15 cellular contexts compared by ENCODE assay signal in the genomic region with DNA sequence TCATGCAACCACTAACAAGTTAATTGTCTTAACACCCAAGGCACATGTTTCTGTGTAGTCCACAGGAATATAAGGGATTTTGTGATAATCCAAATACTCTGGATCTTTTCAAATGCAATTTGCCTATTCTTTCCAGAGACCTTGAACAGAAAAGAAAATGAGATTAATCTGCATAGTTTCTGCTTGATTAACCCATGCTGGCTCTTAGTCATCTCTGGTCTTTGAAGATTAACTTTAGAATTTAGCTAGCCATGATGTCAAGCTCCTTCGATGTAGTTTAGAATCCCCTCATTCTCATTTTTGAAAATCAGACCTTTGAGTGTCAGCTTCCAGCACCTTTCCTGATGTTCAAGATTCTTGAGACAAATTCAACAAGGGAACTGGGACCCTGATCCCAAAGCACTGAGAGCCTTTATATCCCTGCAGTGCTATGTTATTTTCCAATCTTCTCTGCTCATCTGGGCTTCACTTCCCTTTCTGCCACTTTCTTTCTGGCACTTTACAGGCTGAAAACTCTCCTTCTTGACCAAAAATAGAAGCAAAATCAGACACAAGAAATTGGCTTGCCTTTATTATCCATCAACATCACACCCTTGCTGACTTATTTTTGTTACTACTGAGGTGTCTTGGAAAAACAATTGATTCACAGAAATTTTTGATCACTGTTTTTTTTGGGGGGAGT.
DNase-seq lines count a peak whose midpoint lies in the region; ATAC-seq, FAIRE-seq and TF ChIP-seq lines count a peak whose summit lies in the region.
"Had no signal": no experiment of that assay in that cellular context is flagged by ENCODE, and none has a peak within 500 bp of the region (broad histone marks: within the 10 kb centered on the region; RNA-seq: fewer than 3 reads in every experiment).

No MANE protein-coding gene starts in this region.

- ATAC-seq in GM21360 (IDR thresholded peaks at IDR 0.05; ENCODE audit: unreplicated experiment) (peak; percentile 53), HG03196 (IDR thresholded peaks at IDR 0.05; ENCODE audit: unreplicated experiment) (peak; percentile 50), GM12878 (peak; percentile 89), GM19463 (IDR thresholded peaks at IDR 0.05; ENCODE audit: unreplicated experiment) (no peak), left ventricle myocardium superior (no peak)
- ATAC-seq in activated CD8-positive, alpha-beta T cell treated with anti-CD3 and anti-CD28 coated beads for 36 hours = no peak
- ATAC-seq: naive thymus-derived CD4-positive, alpha-beta T cell; right cardiac atrium had no signal

- H3K79me2 ChIP-seq in GM12878 (ENCODE audit: control insufficient read depth, insufficient read depth, low read length) = no peaks in the 10 kb centered on the region

- H3K4me3 Mint-ChIP-seq in activated CD8-positive, alpha-beta T cell treated with anti-CD3 and anti-CD28 coated beads for 36 hours = no peak overlapping the region
- H3K4me3 Mint-ChIP-seq: naive thymus-derived CD4-positive, alpha-beta T cell had no signal

- H3K36me3 Mint-ChIP-seq in activated CD8-positive, alpha-beta T cell treated with anti-CD3 and anti-CD28 coated beads for 36 hours (ENCODE audit: low read depth) = no peaks in the 10 kb centered on the region

- DNase-seq in GM12892 (ENCODE audit: insufficient read length) (no peak), GM12878 (ENCODE audit: low read depth, low spot score) (no peak), left ventricle myocardium superior (no peak), tibial artery (no peak)
- no peak for DNase-seq in activated CD8-positive, alpha-beta T cell treated with anti-CD3 and anti-CD28 coated beads for 36 hours
- DNase-seq: activated CD4-positive, alpha-beta T cell treated with anti-CD3 and anti-CD28 coated beads for 1 hour; MG63; naive thymus-derived CD4-positive, alpha-beta T cell; OCI-M1; right cardiac atrium; SW 1271 had no signal

- intact Hi-C loops in GM12878 (cut with micrococcal nuclease; ENCODE audit: unreplicated experiment) (no loop called here), left ventricle myocardium superior (cut with micrococcal nuclease) (no loop called here), tibial artery (cut with DNase I; ENCODE audit: low total_unique reads) (no loop called here)
- intact Hi-C loops in activated CD8-positive, alpha-beta T cell treated with anti-CD3 and anti-CD28 coated beads for 36 hours (cut with micrococcal nuclease) = no loop called here

- POLR2A ChIA-PET in GM12878 (lab: Charles Lee) = interaction anchor here (1.4 to 1.5 kb wide), 2 partner anchors 12 to 31 kb away, joined by 3 to 6 read pairs; no protein-coding TSS in a partner anchor
- POLR2A ChIA-PET in activated CD8-positive, alpha-beta T cell treated with anti-CD3 and anti-CD28 coated beads for 36 hours (lab: Charles Lee) = no interaction called here

- no peaks in the 10 kb centered on the region for H3K36me3 ChIP-seq in GM12878 (ENCODE audit: control insufficient read depth in 2 of 2, insufficient read depth in 2 of 2, low read length in 1 of 2)
- no peaks in the 10 kb centered on the region for H3K36me3 ChIP-seq in tibial artery
- H3K36me3 ChIP-seq: MG63 had no signal

- FAIRE-seq in GM12892 (lab: Jason Lieb, UNC) = peak; percentile 70
- no peak for FAIRE-seq in GM12878 (lab: Jason Lieb, UNC)

- H3K4me1 ChIP-seq in GM12878 (ENCODE audit: control insufficient read depth, insufficient read depth, low read length) (peaks cover 23% of the 10 kb centered on the region), tibial artery (peaks cover 0 to 14% (median 0%) of the 10 kb centered on the region in 4 donors)

- H3K27me3 ChIP-seq in GM12878 (replicated peaks in 1 of 2; ENCODE audit: control insufficient read depth in 2 of 2, insufficient read depth in 2 of 2, low read length in 1 of 2) = no peaks in the 10 kb centered on the region
- no peaks in the 10 kb centered on the region for H3K27me3 ChIP-seq in tibial artery
- H3K27me3 ChIP-seq: cardiac muscle cell, MG63 had no signal

- in situ Hi-C loops in GM12878 (cut with MboI) = no loop called here

- peaks cover 22% of the 10 kb centered on the region for H3K4me1 Mint-ChIP-seq in activated CD8-positive, alpha-beta T cell treated with anti-CD3 and anti-CD28 coated beads for 36 hours (ENCODE audit: low read depth)

- BruUV-seq in GM12878 (replicated peaks; lab: Mats Ljungman, UMichigan) = no TSS peak

- peak overlapping the region; percentile 48 for H2AFZ ChIP-seq in GM12878 (ENCODE audit: control insufficient read depth, low read depth, low read length)

- no peak for TF ChIP-seq EP300 in GM12878 (IDR thresholded peaks at IDR 0.05; ENCODE audit: borderline replicate concordance in 1 of 2, control insufficient read depth in 1 of 2, low read depth in 2 of 2, low read length in 2 of 2)

- 0% methylated on average over 1 of the region's 1 CpG for WGBS in GM12878 (ENCODE audit: insufficient coverage, insufficient replicate concordance, low lambda C conversion rate, missing lambda C conversion rate)

- no peak overlapping the region for H3K9ac ChIP-seq in GM12878 (ENCODE audit: control insufficient read depth, insufficient read depth, low read length)

- H3K27me3 Mint-ChIP-seq in activated CD8-positive, alpha-beta T cell treated with anti-CD3 and anti-CD28 coated beads for 36 hours = peaks cover 3% of the 10 kb centered on the region

- CTCF ChIA-PET in GM12878 (lab: Yijun Ruan, JAX) = interaction anchor here (1.1 to 1.7 kb wide), 4 partner anchors 10 to 49 kb away, joined by 3 to 11 read pairs (median 4); no protein-coding TSS in a partner anchor
- CTCF ChIA-PET in activated CD8-positive, alpha-beta T cell treated with anti-CD3 and anti-CD28 coated beads for 36 hours (lab: Charles Lee) = no interaction called here

- no peaks in the 10 kb centered on the region for H4K20me1 ChIP-seq in GM12878 (ENCODE audit: control insufficient read depth, insufficient read depth)

- peak overlapping the region; percentile 17; the same call in 1 of the 2 replicates for H3K27ac ChIP-seq in GM12878 (ENCODE audit: control insufficient read depth, insufficient read depth)
- no peak overlapping the region for H3K27ac ChIP-seq in tibial artery

- peak overlapping the region; percentile 41; the same call in 1 of the 2 replicates for H3K4me2 ChIP-seq in GM12878 (ENCODE audit: control insufficient read depth, insufficient read depth)

- 0 out of 2 replicates have a peak overlapping the region, but pooled peaks have one; percentile 6 for H3K4me3 ChIP-seq in GM12878
- no peak overlapping the region for H3K4me3 ChIP-seq in tibial artery
- H3K4me3 ChIP-seq: cardiac muscle cell, MG63 had no signal

- no peaks in the 10 kb centered on the region for H3K9me3 Mint-ChIP-seq in activated CD8-positive, alpha-beta T cell treated with anti-CD3 and anti-CD28 coated beads for 36 hours

- SMC1A ChIA-PET in GM12878 (lab: Charles Lee; ENCODE audit: uncharacterized antibody, unreplicated experiment) = interaction anchor here (0.9 to 3.8 kb wide), 8 partner anchors 9 to 37 kb away, joined by 3 to 29 read pairs (median 5); no protein-coding TSS in a partner anchor

- TF ChIP-seq RAD21 in GM12878 (IDR thresholded peaks at IDR 0.05; ENCODE audit: insufficient read depth, low read depth, low read length) = no peak

- TF ChIP-seq POLR2A in GM12892 (IDR thresholded peaks at IDR 0.05; ENCODE audit: low read depth, low read length) (no peak), GM12878 (IDR thresholded peaks at IDR 0.05; ENCODE audit: low read depth, low read length) (no peak)

- RAD21 ChIA-PET in GM12878 (lab: Charles Lee; ENCODE audit: unreplicated experiment) = interaction anchor here (0.9 to 2.4 kb wide), 5 partner anchors 21 to 209 kb away, joined by 3 to 22 read pairs (median 6); no protein-coding TSS in a partner anchor

- H3K9me3 ChIP-seq in GM12878 (replicated peaks; ENCODE audit: control insufficient read depth, insufficient read depth, low read length) (no peaks in the 10 kb centered on the region), tibial artery (no peaks in the 10 kb centered on the region)
- H3K9me3 ChIP-seq: MG63 had no signal

- TF ChIP-seq CTCF in GM12878 (IDR thresholded peaks at IDR 0.05 in 2 of 3, conservative IDR thresholded peaks at IDR 0.05 in 1 of 3; ENCODE audit: control insufficient read depth in 2 of 3, extremely low read depth in 1 of 3, insufficient read depth in 1 of 3, low read depth in 3 of 3, low read length in 3 of 3) (no peak), tibial artery (IDR thresholded peaks at IDR 0.05) (no peak)
- no peak for TF ChIP-seq CTCF in activated CD8-positive, alpha-beta T cell treated with anti-CD3 and anti-CD28 coated beads for 36 hours (IDR thresholded peaks at IDR 0.05)

- no peak overlapping the region for H3K27ac Mint-ChIP-seq in activated CD8-positive, alpha-beta T cell treated with anti-CD3 and anti-CD28 coated beads for 36 hours

TF ChIP-seq in GM12878, 131 proteins besides CTCF, POLR2A, EP300 and RAD21 (continues in another document):
- TF ChIP-seq MEF2B (IDR thresholded peaks at IDR 0.05; ENCODE audit: partially characterized antibody, poor library complexity, severe bottlenecking) (peak; percentile 14), SREBF1 (IDR thresholded peaks at IDR 0.05; ENCODE audit: low read length) (no peak), CBX3 (IDR thresholded peaks at IDR 0.05; ENCODE audit: borderline replicate concordance, low read depth) (no peak), BHLHE40 (IDR thresholded peaks at IDR 0.05; ENCODE audit: borderline replicate concordance in 1 of 2, low read depth in 2 of 2, low read length in 1 of 2) (no peak), SPI1 (IDR thresholded peaks at IDR 0.05; ENCODE audit: borderline replicate concordance, insufficient read depth, low read depth, low read length) (peak; percentile 67), SIX5 (IDR thresholded peaks at IDR 0.05; ENCODE audit: low read depth, low read length, severe bottlenecking) (no peak)

Comparison
In these comparisons a context has a peak if more than half of its experiments do, and no peak if none do; other contexts are left out.
1. ATAC-seq: peak in GM21360 (single experiment), HG03196 (single experiment) and GM12878 (single experiment); none in GM19463 (single experiment), left ventricle myocardium superior (single experiment) and activated CD8-positive, alpha-beta T cell treated with anti-CD3 and anti-CD28 coated beads for 36 hours (single experiment).